In the genomic region with DNA sequence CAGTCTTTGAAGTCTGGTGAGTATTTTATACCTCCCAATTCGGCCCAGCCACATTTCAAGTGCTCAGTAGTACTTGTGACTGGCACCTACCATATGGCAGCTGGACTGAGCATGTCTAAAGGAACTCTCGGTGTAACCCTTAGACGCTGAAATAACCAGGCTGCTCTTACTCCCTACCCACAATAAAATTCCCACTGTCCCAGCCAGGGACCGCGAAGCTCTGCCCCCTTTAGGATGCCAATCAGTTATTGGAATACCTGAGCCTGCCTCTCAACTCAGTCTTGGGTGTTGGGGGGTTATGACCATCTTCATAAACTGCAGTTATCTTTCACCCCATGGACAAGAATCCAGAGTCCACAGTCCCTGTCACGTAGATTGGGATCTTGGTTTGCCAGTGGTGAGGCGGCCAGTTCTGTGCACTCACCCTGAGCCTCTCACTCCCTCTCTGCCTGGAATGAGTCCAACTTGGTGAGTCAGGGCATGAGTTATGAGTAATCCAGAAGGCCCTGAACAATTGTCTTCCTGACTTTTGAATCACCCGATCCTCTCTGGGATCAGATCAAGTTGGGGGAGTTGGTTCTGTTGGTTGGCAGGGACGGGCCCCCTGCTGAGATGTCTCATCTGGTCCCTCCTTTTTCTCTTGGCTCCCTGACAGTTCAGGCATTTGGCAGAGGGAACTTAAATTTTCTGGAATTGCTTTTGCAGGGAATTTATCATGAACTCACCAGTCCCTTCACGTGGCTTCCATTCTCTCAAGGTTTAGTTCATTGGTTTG, we compare ENCODE assay signal across 8 cellular contexts.
DNase-seq lines count a peak whose midpoint lies in the region; ATAC-seq and TF ChIP-seq lines count a peak whose summit lies in the region.

No MANE protein-coding gene starts in this region.

- peaks cover 0 to 17% (median 10%) of the 10 kb centered on the region in 4 donors for H3K4me1 ChIP-seq in tibial nerve

- TF ChIP-seq CTCF in MCF 10A (IDR thresholded peaks at IDR 0.05; ENCODE audit: unreplicated experiment) (no peak), tibial nerve (IDR thresholded peaks at IDR 0.05) (no peak)

- no TSS peak for BruUV-seq in MCF 10A (replicated peaks; lab: Mats Ljungman, UMichigan)

- TF ChIP-seq POLR2A in tibial nerve (IDR thresholded peaks at IDR 0.05): no peak

- peaks cover 0 to 6% (median 0%) of the 10 kb centered on the region in 4 donors for H3K9me3 ChIP-seq in tibial nerve

- no peak for ATAC-seq in GM18517 (IDR thresholded peaks at IDR 0.05; ENCODE audit: unreplicated experiment)

- no peaks in the 10 kb centered on the region for H3K27me3 ChIP-seq in tibial nerve

- no peaks in the 10 kb centered on the region for H3K36me3 ChIP-seq in tibial nerve

- no peak overlapping the region for H3K4me3 ChIP-seq in tibial nerve

- DNase-seq in DMS53 treated with DMSO at 0.1 percent for 48 hours (lab: John Stamatoyannopoulos, UW; ENCODE audit: unreplicated experiment): peak; percentile 54
- DNase-seq in M059J (ENCODE audit: low read depth): peak; percentile 100
- DNase-seq in MCF 10A (ENCODE audit: unreplicated experiment): peak; percentile 100
- DNase-seq in kidney tubule cell (ENCODE audit: low spot score): peak; percentile 100
- peak; percentile 49 to 89 for DNase-seq in tibial nerve (ENCODE audit: low spot score in 2 of 2)
- DNase-seq in NCI-H1092 treated with DMSO at 0.1 percent for 48 hours (lab: John Stamatoyannopoulos, UW): no peak
- DNase-seq in NCI-H2081 treated with DMSO at 0.1 percent for 48 hours (lab: John Stamatoyannopoulos, UW): no peak

- peak in 1 of 2 donors; percentile 55 for TF ChIP-seq EP300 in tibial nerve (IDR thresholded peaks at IDR 0.05)

- H3K4me3 Mint-ChIP-seq in MCF 10A (ENCODE audit: unreplicated experiment): peak overlapping the region; percentile 24

- POLR2A ChIA-PET in MCF 10A (lab: Yijun Ruan, JAX): interaction anchor here (0.7 to 1.2 kb wide), 3 partner anchors 17 to 36 kb away, joined by 3 to 4 read pairs (median 3); no protein-coding TSS in a partner anchor

- no peaks in the 10 kb centered on the region for H3K27me3 Mint-ChIP-seq in MCF 10A (ENCODE audit: insufficient read depth, unreplicated experiment)

- no peaks in the 10 kb centered on the region for H3K9me3 Mint-ChIP-seq in MCF 10A (ENCODE audit: unreplicated experiment)

- peak overlapping the region in 3 of 4 donors; percentile 40 to 63 (median 42) for H3K27ac ChIP-seq in tibial nerve

- 61% methylated on average over 10 of the region's 10 CpGs for WGBS in tibial nerve, 2 donors

- peaks cover 15% of the 10 kb centered on the region for H3K4me1 Mint-ChIP-seq in MCF 10A (ENCODE audit: insufficient read depth, unreplicated experiment)

- peak overlapping the region; percentile 77 for H3K27ac Mint-ChIP-seq in MCF 10A (ENCODE audit: low read depth, unreplicated experiment)

- CTCF ChIA-PET in MCF 10A (lab: Yijun Ruan, JAX): interaction anchor here (0.6 kb wide), 1 partner anchor 141 kb away, joined by 4 read pairs; no protein-coding TSS in a partner anchor

- intact Hi-C loops in MCF 10A (cut with micrococcal nuclease): loop anchor here (2.0 to 5.0 kb wide), 2 partner anchors 55 to 503 kb away; no protein-coding TSS in a partner anchor

- H3K36me3 Mint-ChIP-seq in MCF 10A (ENCODE audit: insufficient read depth, unreplicated experiment): no peaks in the 10 kb centered on the region

Comparison
In these comparisons a context has a peak if more than half of its experiments do, and no peak if none do; other contexts are left out.
1. DNase-seq: peak in DMS53 treated with DMSO at 0.1 percent for 48 hours (single experiment), M059J (single experiment), MCF 10A (single experiment), kidney tubule cell (single experiment) and tibial nerve (2 of 2); none in NCI-H1092 treated with DMSO at 0.1 percent for 48 hours (single experiment) and NCI-H2081 treated with DMSO at 0.1 percent for 48 hours (single experiment).